Comparison of ENCODE assay signal across 1 cellular context in the genomic region with DNA sequence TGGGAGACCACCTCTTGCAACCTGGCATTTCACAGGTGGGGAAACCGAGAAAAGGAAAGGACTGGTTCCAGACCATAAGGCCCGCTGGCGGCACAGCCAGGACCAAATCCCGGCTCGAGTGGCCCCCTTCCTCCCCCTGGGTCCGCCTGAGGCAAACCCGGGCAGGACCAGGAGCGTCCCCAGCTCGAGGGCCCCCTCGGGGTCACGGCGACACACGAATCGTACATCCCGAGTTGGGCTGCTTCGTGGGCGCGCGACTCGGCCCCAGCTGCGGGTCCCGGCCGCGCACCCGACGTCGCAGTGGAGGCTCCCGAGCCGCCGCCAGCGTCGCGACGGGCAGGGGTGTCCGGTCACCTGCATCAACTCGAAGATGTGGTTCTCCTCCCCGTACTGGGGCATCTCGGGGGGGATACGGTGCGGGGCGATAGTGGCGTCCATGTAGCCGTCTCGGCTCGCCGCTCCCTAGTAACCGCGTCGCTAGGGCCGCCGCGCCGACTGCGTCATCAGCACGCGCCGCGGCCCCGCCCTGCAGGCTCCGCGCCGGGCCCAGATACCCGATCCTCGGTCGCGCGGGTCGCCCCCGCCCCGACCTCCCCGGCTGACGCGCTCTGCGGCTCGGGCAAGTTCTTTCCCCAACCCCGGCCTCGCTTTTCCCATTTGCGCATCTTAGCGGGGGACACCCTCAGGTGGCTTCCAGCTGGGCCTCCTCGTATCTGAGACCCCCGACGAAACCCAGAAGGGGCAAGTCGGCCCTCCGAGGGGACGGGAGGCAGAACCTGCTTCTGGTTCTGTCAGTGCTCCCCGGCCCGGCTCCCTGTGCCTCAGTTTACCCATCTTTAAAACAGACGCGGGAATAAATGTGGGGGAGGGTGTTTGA.
TF ChIP-seq lines count a peak whose summit lies in the region.

A gene with protein sequence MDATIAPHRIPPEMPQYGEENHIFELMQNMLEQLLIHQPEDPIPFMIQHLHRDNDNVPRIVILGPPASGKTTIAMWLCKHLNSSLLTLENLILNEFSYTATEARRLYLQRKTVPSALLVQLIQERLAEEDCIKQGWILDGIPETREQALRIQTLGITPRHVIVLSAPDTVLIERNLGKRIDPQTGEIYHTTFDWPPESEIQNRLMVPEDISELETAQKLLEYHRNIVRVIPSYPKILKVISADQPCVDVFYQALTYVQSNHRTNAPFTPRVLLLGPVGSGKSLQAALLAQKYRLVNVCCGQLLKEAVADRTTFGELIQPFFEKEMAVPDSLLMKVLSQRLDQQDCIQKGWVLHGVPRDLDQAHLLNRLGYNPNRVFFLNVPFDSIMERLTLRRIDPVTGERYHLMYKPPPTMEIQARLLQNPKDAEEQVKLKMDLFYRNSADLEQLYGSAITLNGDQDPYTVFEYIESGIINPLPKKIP (minus strand): TSS at position 467 of the 877 bp plus-strand sequence. CDS start 29 bp downstream, at position 438.

TF ChIP-seq in HepG2, 621 proteins besides CTCF, POLR2A, EP300 and RAD21 (continued from another document and continues in another):
- TF ChIP-seq, protein P1, sequence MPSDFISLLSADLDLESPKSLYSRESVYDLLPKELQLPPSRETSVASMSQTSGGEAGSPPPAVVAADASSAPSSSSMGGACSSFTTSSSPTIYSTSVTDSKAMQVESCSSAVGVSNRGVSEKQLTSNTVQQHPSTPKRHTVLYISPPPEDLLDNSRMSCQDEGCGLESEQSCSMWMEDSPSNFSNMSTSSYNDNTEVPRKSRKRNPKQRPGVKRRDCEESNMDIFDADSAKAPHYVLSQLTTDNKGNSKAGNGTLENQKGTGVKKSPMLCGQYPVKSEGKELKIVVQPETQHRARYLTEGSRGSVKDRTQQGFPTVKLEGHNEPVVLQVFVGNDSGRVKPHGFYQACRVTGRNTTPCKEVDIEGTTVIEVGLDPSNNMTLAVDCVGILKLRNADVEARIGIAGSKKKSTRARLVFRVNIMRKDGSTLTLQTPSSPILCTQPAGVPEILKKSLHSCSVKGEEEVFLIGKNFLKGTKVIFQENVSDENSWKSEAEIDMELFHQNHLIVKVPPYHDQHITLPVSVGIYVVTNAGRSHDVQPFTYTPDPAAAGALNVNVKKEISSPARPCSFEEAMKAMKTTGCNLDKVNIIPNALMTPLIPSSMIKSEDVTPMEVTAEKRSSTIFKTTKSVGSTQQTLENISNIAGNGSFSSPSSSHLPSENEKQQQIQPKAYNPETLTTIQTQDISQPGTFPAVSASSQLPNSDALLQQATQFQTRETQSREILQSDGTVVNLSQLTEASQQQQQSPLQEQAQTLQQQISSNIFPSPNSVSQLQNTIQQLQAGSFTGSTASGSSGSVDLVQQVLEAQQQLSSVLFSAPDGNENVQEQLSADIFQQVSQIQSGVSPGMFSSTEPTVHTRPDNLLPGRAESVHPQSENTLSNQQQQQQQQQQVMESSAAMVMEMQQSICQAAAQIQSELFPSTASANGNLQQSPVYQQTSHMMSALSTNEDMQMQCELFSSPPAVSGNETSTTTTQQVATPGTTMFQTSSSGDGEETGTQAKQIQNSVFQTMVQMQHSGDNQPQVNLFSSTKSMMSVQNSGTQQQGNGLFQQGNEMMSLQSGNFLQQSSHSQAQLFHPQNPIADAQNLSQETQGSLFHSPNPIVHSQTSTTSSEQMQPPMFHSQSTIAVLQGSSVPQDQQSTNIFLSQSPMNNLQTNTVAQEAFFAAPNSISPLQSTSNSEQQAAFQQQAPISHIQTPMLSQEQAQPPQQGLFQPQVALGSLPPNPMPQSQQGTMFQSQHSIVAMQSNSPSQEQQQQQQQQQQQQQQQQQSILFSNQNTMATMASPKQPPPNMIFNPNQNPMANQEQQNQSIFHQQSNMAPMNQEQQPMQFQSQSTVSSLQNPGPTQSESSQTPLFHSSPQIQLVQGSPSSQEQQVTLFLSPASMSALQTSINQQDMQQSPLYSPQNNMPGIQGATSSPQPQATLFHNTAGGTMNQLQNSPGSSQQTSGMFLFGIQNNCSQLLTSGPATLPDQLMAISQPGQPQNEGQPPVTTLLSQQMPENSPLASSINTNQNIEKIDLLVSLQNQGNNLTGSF (CRISPR knock-in tag; IDR thresholded peaks at IDR 0.05) = peak; percentile 83; the same call in 1 of the 2 replicates
- peak; percentile 5; the same call in 1 of the 2 replicates for TF ChIP-seq NFKB2 (CRISPR knock-in tag; IDR thresholded peaks at IDR 0.05; ENCODE audit: borderline replicate concordance)
- TF ChIP-seq, protein P2, sequence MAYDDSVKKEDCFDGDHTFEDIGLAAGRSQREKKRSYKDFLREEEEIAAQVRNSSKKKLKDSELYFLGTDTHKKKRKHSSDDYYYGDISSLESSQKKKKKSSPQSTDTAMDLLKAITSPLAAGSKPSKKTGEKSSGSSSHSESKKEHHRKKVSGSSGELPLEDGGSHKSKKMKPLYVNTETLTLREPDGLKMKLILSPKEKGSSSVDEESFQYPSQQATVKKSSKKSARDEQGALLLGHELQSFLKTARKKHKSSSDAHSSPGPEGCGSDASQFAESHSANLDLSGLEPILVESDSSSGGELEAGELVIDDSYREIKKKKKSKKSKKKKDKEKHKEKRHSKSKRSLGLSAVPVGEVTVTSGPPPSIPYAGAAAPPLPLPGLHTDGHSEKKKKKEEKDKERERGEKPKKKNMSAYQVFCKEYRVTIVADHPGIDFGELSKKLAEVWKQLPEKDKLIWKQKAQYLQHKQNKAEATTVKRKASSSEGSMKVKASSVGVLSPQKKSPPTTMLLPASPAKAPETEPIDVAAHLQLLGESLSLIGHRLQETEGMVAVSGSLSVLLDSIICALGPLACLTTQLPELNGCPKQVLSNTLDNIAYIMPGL (CRISPR knock-in tag; IDR thresholded peaks at IDR 0.05; ENCODE audit: borderline replicate concordance in 1 of 2, low read depth in 1 of 2) = peak; percentile 75 to 80; a peak in 3 of 4 replicates
- TF ChIP-seq TBX2 (CRISPR knock-in tag; IDR thresholded peaks at IDR 0.05; ENCODE audit: borderline replicate concordance) = peak; percentile 49; the same call in 1 of the 2 replicates
- TF ChIP-seq ESRRA (CRISPR knock-in tag; IDR thresholded peaks at IDR 0.05; ENCODE audit: low read depth) = no peak; the same call in 1 of the 2 replicates
- TF ChIP-seq NR2C2 (CRISPR knock-in tag; IDR thresholded peaks at IDR 0.05; ENCODE audit: borderline replicate concordance) = peak; percentile 46; the same call in 1 of the 2 replicates
- TF ChIP-seq, protein P3, sequence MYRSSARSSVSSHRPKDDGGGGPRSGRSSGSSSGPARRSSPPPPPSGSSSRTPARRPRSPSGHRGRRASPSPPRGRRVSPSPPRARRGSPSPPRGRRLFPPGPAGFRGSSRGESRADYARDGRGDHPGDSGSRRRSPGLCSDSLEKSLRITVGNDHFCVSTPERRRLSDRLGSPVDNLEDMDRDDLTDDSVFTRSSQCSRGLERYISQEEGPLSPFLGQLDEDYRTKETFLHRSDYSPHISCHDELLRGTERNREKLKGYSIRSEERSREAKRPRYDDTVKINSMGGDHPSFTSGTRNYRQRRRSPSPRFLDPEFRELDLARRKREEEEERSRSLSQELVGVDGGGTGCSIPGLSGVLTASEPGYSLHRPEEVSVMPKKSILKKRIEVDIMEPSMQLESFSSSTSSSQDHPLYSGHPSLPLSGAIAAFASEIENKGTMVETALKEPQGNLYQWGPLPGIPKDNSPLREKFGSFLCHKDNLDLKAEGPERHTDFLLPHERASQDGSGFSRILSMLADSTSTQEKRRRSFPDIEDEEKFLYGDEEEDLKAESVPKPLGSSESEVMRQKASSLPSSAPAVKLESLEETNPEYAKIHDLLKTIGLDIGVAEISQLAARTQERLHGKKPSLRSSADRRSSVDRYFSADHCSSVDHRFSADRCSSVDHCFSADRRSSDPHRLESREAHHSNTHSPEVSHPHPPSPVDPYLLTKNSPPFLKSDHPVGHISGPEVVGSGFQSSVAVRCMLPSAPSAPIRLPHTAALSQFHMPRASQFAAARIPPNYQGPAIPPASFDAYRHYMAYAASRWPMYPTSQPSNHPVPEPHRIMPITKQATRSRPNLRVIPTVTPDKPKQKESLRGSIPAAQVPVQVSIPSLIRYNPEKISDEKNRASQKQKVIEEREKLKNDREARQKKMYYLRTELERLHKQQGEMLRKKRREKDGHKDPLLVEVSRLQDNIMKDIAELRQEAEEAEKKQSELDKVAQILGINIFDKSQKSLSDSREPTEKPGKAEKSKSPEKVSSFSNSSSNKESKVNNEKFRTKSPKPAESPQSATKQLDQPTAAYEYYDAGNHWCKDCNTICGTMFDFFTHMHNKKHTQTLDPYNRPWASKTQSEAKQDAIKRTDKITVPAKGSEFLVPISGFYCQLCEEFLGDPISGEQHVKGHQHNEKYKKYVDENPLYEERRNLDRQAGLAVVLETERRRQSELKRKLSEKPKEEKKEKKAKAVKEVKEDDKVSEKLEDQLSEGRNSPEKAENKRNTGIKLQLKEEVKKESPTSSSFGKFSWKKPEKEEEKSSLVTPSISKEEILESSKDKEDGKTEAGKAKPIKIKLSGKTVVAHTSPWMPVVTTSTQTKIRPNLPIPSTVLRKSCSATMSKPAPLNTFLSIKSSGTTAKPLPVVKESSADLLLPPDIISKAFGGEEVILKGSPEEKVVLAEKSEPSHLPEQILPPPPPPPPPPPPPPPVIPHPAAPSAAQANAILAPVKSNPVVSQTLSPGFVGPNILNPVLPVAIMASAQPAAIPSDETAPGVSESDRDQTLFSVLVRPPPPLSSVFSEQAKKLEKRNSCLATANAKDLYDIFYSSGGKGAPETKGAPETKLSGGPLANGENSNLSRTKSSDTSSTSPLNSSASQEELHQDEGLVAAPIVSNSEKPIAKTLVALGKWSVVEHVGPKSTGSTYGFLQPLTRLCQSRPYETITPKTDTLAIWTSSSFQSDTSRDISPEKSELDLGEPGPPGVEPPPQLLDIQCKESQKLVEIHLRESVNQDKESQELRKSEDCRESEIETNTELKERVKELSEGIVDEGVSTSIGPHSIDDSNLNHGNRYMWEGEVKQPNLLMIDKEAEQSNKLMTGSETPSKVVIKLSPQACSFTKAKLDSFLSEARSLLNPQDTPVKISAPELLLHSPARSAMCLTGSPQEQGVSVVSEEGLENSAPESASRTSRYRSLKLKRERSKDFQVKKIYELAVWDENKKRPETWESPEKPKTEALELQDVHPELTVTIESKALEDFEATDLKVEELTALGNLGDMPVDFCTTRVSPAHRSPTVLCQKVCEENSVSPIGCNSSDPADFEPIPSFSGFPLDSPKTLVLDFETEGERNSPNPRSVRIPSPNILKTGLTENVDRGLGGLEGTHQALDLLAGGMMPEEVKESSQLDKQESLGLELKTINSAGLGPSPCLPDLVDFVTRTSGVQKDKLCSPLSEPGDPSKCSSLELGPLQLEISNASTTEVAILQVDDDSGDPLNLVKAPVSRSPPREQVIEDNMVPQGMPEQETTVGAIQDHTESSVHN (CRISPR knock-in tag; IDR thresholded peaks at IDR 0.05) = no peak
- TF ChIP-seq ZNF24 (IDR thresholded peaks at IDR 0.05) = no peak
- TF ChIP-seq, protein P4, sequence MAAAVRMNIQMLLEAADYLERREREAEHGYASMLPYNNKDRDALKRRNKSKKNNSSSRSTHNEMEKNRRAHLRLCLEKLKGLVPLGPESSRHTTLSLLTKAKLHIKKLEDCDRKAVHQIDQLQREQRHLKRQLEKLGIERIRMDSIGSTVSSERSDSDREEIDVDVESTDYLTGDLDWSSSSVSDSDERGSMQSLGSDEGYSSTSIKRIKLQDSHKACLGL (CRISPR knock-in tag; IDR thresholded peaks at IDR 0.05) = peak; percentile 61
- no peak for TF ChIP-seq ATRX (CRISPR knock-in tag; IDR thresholded peaks at IDR 0.05; ENCODE audit: borderline replicate concordance)
- TF ChIP-seq ZC3H13 (CRISPR knock-in tag; IDR thresholded peaks at IDR 0.05) = peak; percentile 61; the same call in 1 of the 2 replicates
- TF ChIP-seq ZNF121 (CRISPR knock-in tag; IDR thresholded peaks at IDR 0.05) = peak; percentile 100
- no peak for TF ChIP-seq REL (CRISPR knock-in tag; conservative IDR thresholded peaks at IDR 0.05)
- TF ChIP-seq, protein P5, sequence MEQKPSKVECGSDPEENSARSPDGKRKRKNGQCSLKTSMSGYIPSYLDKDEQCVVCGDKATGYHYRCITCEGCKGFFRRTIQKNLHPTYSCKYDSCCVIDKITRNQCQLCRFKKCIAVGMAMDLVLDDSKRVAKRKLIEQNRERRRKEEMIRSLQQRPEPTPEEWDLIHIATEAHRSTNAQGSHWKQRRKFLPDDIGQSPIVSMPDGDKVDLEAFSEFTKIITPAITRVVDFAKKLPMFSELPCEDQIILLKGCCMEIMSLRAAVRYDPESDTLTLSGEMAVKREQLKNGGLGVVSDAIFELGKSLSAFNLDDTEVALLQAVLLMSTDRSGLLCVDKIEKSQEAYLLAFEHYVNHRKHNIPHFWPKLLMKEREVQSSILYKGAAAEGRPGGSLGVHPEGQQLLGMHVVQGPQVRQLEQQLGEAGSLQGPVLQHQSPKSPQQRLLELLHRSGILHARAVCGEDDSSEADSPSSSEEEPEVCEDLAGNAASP (CRISPR knock-in tag; IDR thresholded peaks at IDR 0.05; ENCODE audit: borderline replicate concordance) = peak; percentile 8; the same call in 1 of the 2 replicates
- no peak for TF ChIP-seq LCORL (IDR thresholded peaks at IDR 0.05)
- peak; percentile 60 for TF ChIP-seq LCORL (CRISPR knock-in tag; IDR thresholded peaks at IDR 0.05)
- TF ChIP-seq, protein P6, sequence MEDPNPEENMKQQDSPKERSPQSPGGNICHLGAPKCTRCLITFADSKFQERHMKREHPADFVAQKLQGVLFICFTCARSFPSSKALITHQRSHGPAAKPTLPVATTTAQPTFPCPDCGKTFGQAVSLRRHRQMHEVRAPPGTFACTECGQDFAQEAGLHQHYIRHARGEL (CRISPR knock-in tag; IDR thresholded peaks at IDR 0.05) = no peak
- no peak for TF ChIP-seq EED (CRISPR knock-in tag; IDR thresholded peaks at IDR 0.05)
- TF ChIP-seq SOX13 (IDR thresholded peaks at IDR 0.05) = no peak
- TF ChIP-seq SOX13 (CRISPR knock-in tag; conservative IDR thresholded peaks at IDR 0.05 in 1 of 2, IDR thresholded peaks at IDR 0.05 in 1 of 2) = peak in 1 of 2 experiments; percentile 19; a peak in 1 of 4 replicates
- TF ChIP-seq, protein P7, sequence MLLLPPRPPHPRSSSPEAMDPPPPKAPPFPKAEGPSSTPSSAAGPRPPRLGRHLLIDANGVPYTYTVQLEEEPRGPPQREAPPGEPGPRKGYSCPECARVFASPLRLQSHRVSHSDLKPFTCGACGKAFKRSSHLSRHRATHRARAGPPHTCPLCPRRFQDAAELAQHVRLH (CRISPR knock-in tag; IDR thresholded peaks at IDR 0.05; ENCODE audit: borderline replicate concordance, low read depth) = no peak; the same call in 1 of the 2 replicates
- TF ChIP-seq ZNF33B (CRISPR knock-in tag; IDR thresholded peaks at IDR 0.05) = 0 out of 2 replicates have a peak, but pooled peaks have one; percentile 5
- peak; percentile 77; the same call in 1 of the 2 replicates for TF ChIP-seq ZNF547 (CRISPR knock-in tag; IDR thresholded peaks at IDR 0.05)
- TF ChIP-seq POGZ (CRISPR knock-in tag; IDR thresholded peaks at IDR 0.05) = peak; percentile 64
- TF ChIP-seq, protein P8, sequence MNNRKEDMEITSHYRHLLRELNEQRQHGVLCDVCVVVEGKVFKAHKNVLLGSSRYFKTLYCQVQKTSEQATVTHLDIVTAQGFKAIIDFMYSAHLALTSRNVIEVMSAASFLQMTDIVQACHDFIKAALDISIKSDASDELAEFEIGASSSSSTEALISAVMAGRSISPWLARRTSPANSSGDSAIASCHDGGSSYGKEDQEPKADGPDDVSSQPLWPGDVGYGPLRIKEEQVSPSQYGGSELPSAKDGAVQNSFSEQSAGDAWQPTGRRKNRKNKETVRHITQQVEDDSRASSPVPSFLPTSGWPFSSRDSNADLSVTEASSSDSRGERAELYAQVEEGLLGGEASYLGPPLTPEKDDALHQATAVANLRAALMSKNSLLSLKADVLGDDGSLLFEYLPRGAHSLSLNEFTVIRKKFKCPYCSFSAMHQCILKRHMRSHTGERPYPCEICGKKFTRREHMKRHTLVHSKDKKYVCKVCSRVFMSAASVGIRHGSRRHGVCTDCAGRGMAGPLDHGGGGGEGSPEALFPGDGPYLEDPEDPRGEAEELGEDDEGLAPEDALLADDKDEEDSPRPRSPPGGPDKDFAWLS (CRISPR knock-in tag; IDR thresholded peaks at IDR 0.05; ENCODE audit: borderline replicate concordance) = no peak
- 0 out of 2 replicates have a peak, but pooled peaks have one; percentile 26 for TF ChIP-seq ZNF256 (CRISPR knock-in tag; conservative IDR thresholded peaks at IDR 0.05)
- 0 out of 2 replicates have a peak, but pooled peaks have one; percentile 35 for TF ChIP-seq PHF21A (CRISPR knock-in tag; IDR thresholded peaks at IDR 0.05)
